In the genomic region with DNA sequence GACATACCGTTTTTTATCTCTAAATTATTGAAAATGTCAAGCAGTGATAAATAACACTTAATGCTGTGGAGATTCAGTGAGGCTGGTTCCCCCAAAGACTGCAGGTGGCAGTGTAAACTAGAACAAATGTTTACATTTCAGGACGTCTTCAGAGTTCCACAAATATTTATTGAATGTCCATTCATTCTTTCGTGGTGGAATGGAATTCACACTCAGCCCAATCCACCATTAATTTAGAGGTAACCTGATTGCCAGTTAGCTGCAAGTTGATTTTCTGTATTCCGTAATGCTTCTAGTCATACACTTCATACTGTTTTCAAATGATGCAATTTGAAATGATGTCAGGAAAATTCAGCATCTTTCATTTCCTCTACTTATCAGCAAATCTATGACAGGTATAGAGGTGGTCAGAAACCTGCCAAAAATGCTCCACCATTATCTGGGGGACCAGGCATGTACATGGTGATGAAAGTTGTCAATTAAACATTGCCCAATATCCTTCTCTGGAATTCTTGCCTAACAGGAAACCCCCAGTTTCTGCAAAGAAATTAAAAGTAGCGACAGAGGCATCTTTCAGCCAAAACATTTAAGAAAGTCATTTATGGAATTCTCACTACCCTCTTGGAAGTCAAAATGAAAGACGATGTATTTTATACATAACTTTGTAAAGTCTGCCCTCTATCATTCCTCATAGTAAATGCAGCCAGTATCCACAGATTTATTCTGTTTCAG, we compare ENCODE assay signal across 9 cellular contexts.
DNase-seq lines count a peak whose midpoint lies in the region; FAIRE-seq and TF ChIP-seq lines count a peak whose summit lies in the region.
"Had no signal": no experiment of that assay in that cellular context is flagged by ENCODE, and none has a peak within 500 bp of the region (broad histone marks: within the 10 kb centered on the region; RNA-seq: fewer than 3 reads in every experiment).

No MANE protein-coding gene starts in this region.

- no peak for FAIRE-seq in urothelium cell line (lab: Jason Lieb, UNC)

- TF ChIP-seq CTCF in AG09319 (IDR thresholded peaks at IDR 0.05; ENCODE audit: low read depth, low read length) (peak; percentile 53), GM06990 (IDR thresholded peaks at IDR 0.05; ENCODE audit: insufficient read depth, low read length, poor library complexity, severe bottlenecking) (peak; percentile 50), kidney epithelial cell (IDR thresholded peaks at IDR 0.05; ENCODE audit: insufficient read depth, low read length, poor library complexity, severe bottlenecking) (peak; percentile 60)

- H3K4me3 ChIP-seq in GM06990 (replicated peaks; ENCODE audit: low read depth, low read length) (no peak overlapping the region), kidney epithelial cell (ENCODE audit: low read depth, low read length) (no peak overlapping the region)
- H3K4me3 ChIP-seq: mucosa of descending colon had no signal

- peak; percentile 12 for DNase-seq in AG09319 (ENCODE audit: extremely low read depth, low read depth)
- DNase-seq in GM06990 (ENCODE audit: extremely low read depth, insufficient read length), result no peak
- peak; percentile 28 for DNase-seq in NCI-H146 (lab: John Stamatoyannopoulos, UW)
- peak; percentile 11 for DNase-seq in amniotic stem cell (lab: John Stamatoyannopoulos, UW)
- no peak for DNase-seq in kidney epithelial cell (ENCODE audit: low read depth)
- peak; percentile 49 for DNase-seq in urothelium cell line (ENCODE audit: low spot score)
- DNase-seq in occipital lobe (lab: John Stamatoyannopoulos, UW), result no peak
- DNase-seq in NCI-H1048 (lab: John Stamatoyannopoulos, UW), result no peak

- H3K27me3 ChIP-seq in GM06990 (replicated peaks; ENCODE audit: control insufficient read depth, insufficient read depth, low read length), result no peaks in the 10 kb centered on the region
- no peaks in the 10 kb centered on the region for H3K27me3 ChIP-seq in kidney epithelial cell (ENCODE audit: control insufficient read depth, insufficient read depth, low read length)

- no peaks in the 10 kb centered on the region for H3K36me3 ChIP-seq in GM06990 (ENCODE audit: control insufficient read depth, insufficient read depth, low read length)
- no peaks in the 10 kb centered on the region for H3K36me3 ChIP-seq in kidney epithelial cell (ENCODE audit: control insufficient read depth, insufficient read depth, low read length)

Comparison
In these comparisons a context has a peak if more than half of its experiments do, and no peak if none do; other contexts are left out.
1. DNase-seq: peak in AG09319 (single experiment), NCI-H146 (single experiment), amniotic stem cell (single experiment) and urothelium cell line (single experiment); none in GM06990 (single experiment), kidney epithelial cell (single experiment), occipital lobe (single experiment) and NCI-H1048 (single experiment).
2. Peak in every context shown above with its lines, with median percentiles within 50 percentile points of each other: CTCF ChIP-seq.